Comparison of ENCODE assay signal across 9 cellular contexts in the genomic region with DNA sequence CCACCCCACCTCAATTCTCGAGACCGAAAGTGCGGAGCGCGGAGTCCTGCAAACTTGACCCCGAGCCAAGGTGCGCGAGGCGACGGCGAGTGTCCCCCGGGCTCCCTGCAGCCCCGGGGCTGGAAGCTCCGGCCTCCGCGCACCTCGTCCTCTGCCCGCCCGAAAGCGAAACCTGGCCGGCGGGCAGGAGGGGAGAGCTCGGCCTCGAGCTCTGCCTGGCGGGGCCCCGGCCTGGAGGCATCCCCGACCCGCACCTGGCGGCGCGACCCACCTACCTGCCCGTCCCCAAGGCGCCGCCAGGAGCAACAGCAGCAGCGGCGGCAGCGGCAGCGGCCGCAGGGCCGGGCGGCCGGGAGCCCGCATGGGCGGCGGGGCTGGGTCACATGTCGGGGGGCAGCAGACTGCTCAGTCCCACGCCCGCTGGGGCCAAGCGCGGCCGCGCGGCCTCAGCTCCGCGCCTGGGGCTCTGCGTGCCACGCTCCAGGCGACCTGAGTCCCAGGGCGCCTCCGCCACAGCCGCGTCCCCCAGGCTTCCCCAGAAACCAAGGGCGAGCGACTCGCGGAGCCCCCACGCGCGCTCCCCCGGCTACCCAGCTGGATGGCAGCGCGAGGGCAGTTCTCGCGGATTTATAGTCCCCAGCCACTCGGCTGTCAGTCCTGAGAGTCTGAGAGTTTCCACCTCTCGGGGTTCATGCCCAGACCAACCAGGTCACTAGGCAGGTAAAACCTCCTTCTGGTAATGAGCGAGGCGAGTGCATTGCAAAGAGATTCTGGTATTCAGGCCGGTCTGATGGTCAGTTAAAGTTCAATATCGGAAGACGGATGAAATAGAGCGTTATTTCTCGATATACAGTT. TPM values are rescaled to one million over a fixed set of nuclear protein-coding genes. Genes with fewer than 3 reads are reported as not detected.
DNase-seq lines count a peak whose midpoint lies in the region; ATAC-seq and TF ChIP-seq lines count a peak whose summit lies in the region.
"Had no signal": no experiment of that assay in that cellular context is flagged by ENCODE, and none has a peak within 500 bp of the region (broad histone marks: within the 10 kb centered on the region; RNA-seq: fewer than 3 reads in every experiment).

Gene IL20RA, minus strand, starts transcription at position 600 of the 855 bp plus-strand sequence. Its CDS starts 237 bp downstream, at position 363.

- no peak within 1 kb of the TSS for H2BK15ac ChIP-seq in H9 (ENCODE audit: low read depth, low read length)

- no peaks in the 10 kb centered on the region for H4K20me1 ChIP-seq in H9 (ENCODE audit: control insufficient read depth, insufficient read depth, insufficient read length)

- peak; percentile 48 for DNase-seq in H9
- DNase-seq in activated T-cell treated with anti-CD3 and anti-CD28 coated beads, Interleukin-2, amount 50 U/mL, for 1 hour, result peak; percentile 32
- DNase-seq in globus pallidus (ENCODE audit: low spot score), result peak; percentile 14
- peak; percentile 1 for DNase-seq in neural crest cell (ENCODE audit: low read depth, low spot score)
- DNase-seq in epidermal melanocyte (ENCODE audit: insufficient read length, low spot score), result no peak
- no peak for DNase-seq in T1000 (lab: John Stamatoyannopoulos, UW)

- ATAC-seq in HG02678 (IDR thresholded peaks at IDR 0.05; ENCODE audit: unreplicated experiment), result no peak

- no CpG with 5 or more reads among the region's 83 CpGs for WGBS in H9 (ENCODE audit: extremely low coverage, insufficient read length, low lambda C conversion rate)

- no peak within 1 kb of the TSS for H4K91ac ChIP-seq in H9 (ENCODE audit: insufficient read length, low read depth, low read length)

- no peaks in the 10 kb centered on the region for H3K79me2 ChIP-seq in H9 (ENCODE audit: insufficient read depth, low read length)

- H3K9me3 ChIP-seq in H9 (ENCODE audit: control insufficient read depth, low read depth, low read length), result no peaks in the 10 kb centered on the region

- no peaks in the 10 kb centered on the region for H3K4me1 ChIP-seq in H9 (ENCODE audit: insufficient read depth, low read length)

- 0 out of 2 replicates have a peak within 1 kb of the TSS, but pooled peaks have one; percentile 27 for H3K14ac ChIP-seq in H9 (ENCODE audit: insufficient read depth, low read length)

- H3K18ac ChIP-seq in H9 (ENCODE audit: insufficient read length, low read depth, low read length), result no peak within 1 kb of the TSS

- H2AK5ac ChIP-seq in H9 (ENCODE audit: insufficient read length, low read length), result no peak within 1 kb of the TSS

- peaks cover 4% of the 10 kb centered on the region; the same call in 1 of the 2 replicates for H3K27me3 ChIP-seq in H9 (ENCODE audit: insufficient read depth, low read length)

- no peak within 1 kb of the TSS for H3K56ac ChIP-seq in H9 (ENCODE audit: insufficient read length, low read depth, low read length)

- H3K27me3 Mint-ChIP-seq in H9 (ENCODE audit: low read depth), result peaks cover 70% of the 10 kb centered on the region
- H3K27me3 Mint-ChIP-seq in neural crest cell (ENCODE audit: low read depth), result peaks cover 91% of the 10 kb centered on the region

- no peak within 1 kb of the TSS for H4K5ac ChIP-seq in H9 (ENCODE audit: insufficient read length, low read depth, low read length)

- H3K27ac ChIP-seq in C4-2B (peak within 1 kb of the TSS; percentile 69), H9 (ENCODE audit: insufficient read length, low read depth, low read length) (no peak within 1 kb of the TSS)

- peak within 1 kb of the TSS; percentile 41 for H3K4me2 ChIP-seq in H9 (ENCODE audit: insufficient read depth, insufficient read length, low read length)

- H3K4ac ChIP-seq in H9 (ENCODE audit: low read depth, low read length), result no peak within 1 kb of the TSS

- H3K79me1 ChIP-seq in H9 (ENCODE audit: insufficient read depth, low read depth, low read length, poor library complexity, severe bottlenecking), result no peaks in the 10 kb centered on the region

- H3K9ac ChIP-seq in H9 (ENCODE audit: extremely low read depth, insufficient read length, low read length), result peak within 1 kb of the TSS; percentile 3

- H3K27ac Mint-ChIP-seq in H9 (no peak within 1 kb of the TSS), neural crest cell (ENCODE audit: unreplicated experiment) (no peak within 1 kb of the TSS)

- H2BK20ac ChIP-seq in H9 (ENCODE audit: low read depth, low read length, poor library complexity, severe bottlenecking), result no peak within 1 kb of the TSS

- no peak within 1 kb of the TSS for H3T11ph ChIP-seq in H9 (ENCODE audit: low read length)

- H2BK12ac ChIP-seq in H9 (ENCODE audit: insufficient read length, low read depth, low read length), result no peak within 1 kb of the TSS

- H2BK5ac ChIP-seq in H9 (ENCODE audit: insufficient read length, low read length), result no peak within 1 kb of the TSS

- H3K9me3 Mint-ChIP-seq in H9 (peaks cover 0 to 2% of the 10 kb centered on the region in 2 experiments; a peak in 1 of 5 replicates), neural crest cell (peaks cover 8% of the 10 kb centered on the region)

- H3K23ac ChIP-seq in H9 (ENCODE audit: insufficient read length, low read depth, low read length), result no peak within 1 kb of the TSS

- H3K4me1 Mint-ChIP-seq in H9 (peaks cover 5 to 6% of the 10 kb centered on the region in 2 experiments), neural crest cell (peaks cover 4% of the 10 kb centered on the region)

- TF ChIP-seq CTCF in C4-2B (conservative IDR thresholded peaks at IDR 0.05) (no peak; the same call in 1 of the 2 replicates), H9 (conservative IDR thresholded peaks at IDR 0.05) (peak; percentile 42), neural crest cell (conservative IDR thresholded peaks at IDR 0.05) (no peak)

- H3K23me2 ChIP-seq in H9 (ENCODE audit: insufficient read length, low read depth, low read length, poor library complexity, severe bottlenecking), result no peaks in the 10 kb centered on the region

- H4K8ac ChIP-seq in H9 (replicated peaks; ENCODE audit: insufficient read length, low read depth, low read length), result no peak within 1 kb of the TSS

- H3K4me3 Mint-ChIP-seq in H9 (peak within 1 kb of the TSS; percentile 65 to 85), neural crest cell (peak within 1 kb of the TSS; percentile 71)

- H3K36me3 Mint-ChIP-seq in H9 (ENCODE audit: insufficient read depth in 1 of 3, low read depth in 3 of 3) (peaks cover 0 to 2% (median 0%) of the 10 kb centered on the region in 3 experiments; a peak in 1 of 7 replicates), neural crest cell (ENCODE audit: low read depth) (peaks cover 5% of the 10 kb centered on the region)

- no peak within 1 kb of the TSS for H2AFZ ChIP-seq in H9 (ENCODE audit: low read length)

- H2BK120ac ChIP-seq in H9 (ENCODE audit: low read depth, low read length, poor library complexity, severe bottlenecking), result no peak within 1 kb of the TSS

RNA-seq across cellular contexts. Expression of gene IL20RA, which starts in this region (rescaled TPM):
- total RNA-seq in H9 (2021) (0.55 and 0.74 TPM in 2 replicates), neural crest cell (not detected in 2 replicates)
- total RNA-seq: K562 had no signal

Comparison
In these comparisons a context has a peak if more than half of its experiments do, and no peak if none do; other contexts are left out.
1. Peak in DNase-seq, H3K9ac ChIP-seq and H3K4me2 ChIP-seq in H9; RNA of the gene not detected or under 1 TPM.
2. Peak in DNase-seq in neural crest cell; RNA of the gene not detected or under 1 TPM.
3. DNase-seq: peak in activated T-cell treated with anti-CD3 and anti-CD28 coated beads, Interleukin-2, amount 50 U/mL, for 1 hour (single experiment) and globus pallidus (single experiment); none in epidermal melanocyte (single experiment) and T1000 (single experiment).